8 cellular contexts compared by ENCODE assay signal in genomic region chr17:63772801-63773271, GRCh38. TPM values are rescaled to one million over a fixed set of nuclear protein-coding genes. Genes with fewer than 3 reads are reported as not detected.
DNase-seq lines count a peak whose midpoint lies in the region; ATAC-seq lines count a peak whose summit lies in the region.

No MANE protein-coding gene starts in this region.

- H3K4me1 Mint-ChIP-seq in T-helper 1 cell treated with Interleukin-12 subunit alpha and Interleukin-12 subunit beta and Interleukin-4 antibody, amounts not matched to agents 30 μg/mL and 1 μg/mL, for 36 hours (ENCODE audit: low read depth): peaks cover 40% of the 10 kb centered on the region
- H3K4me1 Mint-ChIP-seq in effector memory CD8-positive, alpha-beta T cell (ENCODE audit: low read depth in 2 of 2): peaks cover 35 to 61% of the 10 kb centered on the region in 2 donors
- H3K4me1 Mint-ChIP-seq in natural killer cell treated with Interleukin-12 subunit alpha and Interleukin-12 subunit beta and Interleukin-15 and Interleukin-18, amount 100 ng/mL, for 72 hours (ENCODE audit: low read depth in 2 of 2): peaks cover 38% of the 10 kb centered on the region in 2 donors

- peak overlapping the region; percentile 100 for H3K27ac Mint-ChIP-seq in T-helper 1 cell treated with Interleukin-12 subunit alpha and Interleukin-12 subunit beta and Interleukin-4 antibody, amounts not matched to agents 30 μg/mL and 1 μg/mL, for 36 hours
- peak overlapping the region; percentile 95 to 96 for H3K27ac Mint-ChIP-seq in effector memory CD8-positive, alpha-beta T cell
- peak overlapping the region; percentile 98 to 99 for H3K27ac Mint-ChIP-seq in natural killer cell treated with Interleukin-12 subunit alpha and Interleukin-12 subunit beta and Interleukin-15 and Interleukin-18, amount 100 ng/mL, for 72 hours

- H3K9me3 Mint-ChIP-seq in T-helper 1 cell treated with Interleukin-12 subunit alpha and Interleukin-12 subunit beta and Interleukin-4 antibody, amounts not matched to agents 30 μg/mL and 1 μg/mL, for 36 hours: no peaks in the 10 kb centered on the region
- H3K9me3 Mint-ChIP-seq in effector memory CD8-positive, alpha-beta T cell: no peaks in the 10 kb centered on the region
- H3K9me3 Mint-ChIP-seq in natural killer cell treated with Interleukin-12 subunit alpha and Interleukin-12 subunit beta and Interleukin-15 and Interleukin-18, amount 100 ng/mL, for 72 hours: no peaks in the 10 kb centered on the region

- no peak for ATAC-seq in effector memory CD8-positive, alpha-beta T cell (replicated peaks)
- no peak for ATAC-seq in natural killer cell treated with Interleukin-12 subunit alpha and Interleukin-12 subunit beta and Interleukin-15 and Interleukin-18, amount 100 ng/mL, for 72 hours
- ATAC-seq in GM18858 (IDR thresholded peaks at IDR 0.05; ENCODE audit: unreplicated experiment): no peak

- H3K36me3 Mint-ChIP-seq in T-helper 1 cell treated with Interleukin-12 subunit alpha and Interleukin-12 subunit beta and Interleukin-4 antibody, amounts not matched to agents 30 μg/mL and 1 μg/mL, for 36 hours (ENCODE audit: low read depth): peaks cover 19% of the 10 kb centered on the region
- H3K36me3 Mint-ChIP-seq in effector memory CD8-positive, alpha-beta T cell (ENCODE audit: insufficient read depth): peaks cover 35% of the 10 kb centered on the region
- H3K36me3 Mint-ChIP-seq in natural killer cell treated with Interleukin-12 subunit alpha and Interleukin-12 subunit beta and Interleukin-15 and Interleukin-18, amount 100 ng/mL, for 72 hours: peaks cover 13% of the 10 kb centered on the region

- H3K27me3 Mint-ChIP-seq in T-helper 1 cell treated with Interleukin-12 subunit alpha and Interleukin-12 subunit beta and Interleukin-4 antibody, amounts not matched to agents 30 μg/mL and 1 μg/mL, for 36 hours (ENCODE audit: low read depth): no peaks in the 10 kb centered on the region
- no peaks in the 10 kb centered on the region for H3K27me3 Mint-ChIP-seq in effector memory CD8-positive, alpha-beta T cell
- H3K27me3 Mint-ChIP-seq in natural killer cell treated with Interleukin-12 subunit alpha and Interleukin-12 subunit beta and Interleukin-15 and Interleukin-18, amount 100 ng/mL, for 72 hours: no peaks in the 10 kb centered on the region

- DNase-seq in T-helper 1 cell (no peak), RPMI8226 (peak; percentile 19), A172 (ENCODE audit: low spot score) (no peak)
- no peak for DNase-seq in effector memory CD8-positive, alpha-beta T cell
- no peak for DNase-seq in natural killer cell treated with Interleukin-12 subunit alpha and Interleukin-12 subunit beta and Interleukin-15 and Interleukin-18, amount 100 ng/mL, for 72 hours (ENCODE audit: low spot score)
- no peak for DNase-seq in stimulated activated CD4-positive, alpha-beta T cell treated with anti-CD3 and anti-CD28 coated beads, Interleukin-15, amount 100 ng/mL, for 24 hours

- H3K4me3 Mint-ChIP-seq in T-helper 1 cell treated with Interleukin-12 subunit alpha and Interleukin-12 subunit beta and Interleukin-4 antibody, amounts not matched to agents 30 μg/mL and 1 μg/mL, for 36 hours: peak overlapping the region; percentile 96
- H3K4me3 Mint-ChIP-seq in effector memory CD8-positive, alpha-beta T cell: peak overlapping the region; percentile 87 to 96
- peak overlapping the region; percentile 92 for H3K4me3 Mint-ChIP-seq in natural killer cell treated with Interleukin-12 subunit alpha and Interleukin-12 subunit beta and Interleukin-15 and Interleukin-18, amount 100 ng/mL, for 72 hours

RNA-seq across cellular contexts. Expression of gene CCDC47, which starts 0.6 kb away (rescaled TPM):
- 100 to 1,000 TPM in 1 of 2 donors, 10 to 100 TPM in 1; 72.6 to 102 TPM for total RNA-seq in natural killer cell treated with Interleukin-12 subunit alpha and Interleukin-12 subunit beta and Interleukin-15 and Interleukin-18, amount 100 ng/mL, for 72 hours
- 59.7 and 78.3 TPM in 2 replicates for total RNA-seq in A172 (2014; rRNA removed; shearing (Covaris generic))

RNA-seq across cellular contexts. Expression of gene DDX42, which starts 1.1 kb away (rescaled TPM):
- 100 to 1,000 TPM; 107 to 161 TPM for total RNA-seq in natural killer cell treated with Interleukin-12 subunit alpha and Interleukin-12 subunit beta and Interleukin-15 and Interleukin-18, amount 100 ng/mL, for 72 hours
- total RNA-seq in A172 (2014; rRNA removed; shearing (Covaris generic)): 64.8 and 65.6 TPM in 2 replicates

RNA-seq across cellular contexts. Expression of gene STRADA, which starts 31.2 kb away (rescaled TPM):
- 10 to 100 TPM; 59.5 to 86.5 TPM for total RNA-seq in natural killer cell treated with Interleukin-12 subunit alpha and Interleukin-12 subunit beta and Interleukin-15 and Interleukin-18, amount 100 ng/mL, for 72 hours
- 25.2 and 28.8 TPM in 2 replicates for total RNA-seq in A172 (2014; rRNA removed; shearing (Covaris generic))

RNA-seq across cellular contexts. Expression of gene PSMC5, which starts 54.4 kb away (rescaled TPM):
- total RNA-seq in natural killer cell treated with Interleukin-12 subunit alpha and Interleukin-12 subunit beta and Interleukin-15 and Interleukin-18, amount 100 ng/mL, for 72 hours: 100 to 1,000 TPM; 163 to 202 TPM
- 51.2 and 69.5 TPM in 2 replicates for total RNA-seq in A172 (2014; rRNA removed; shearing (Covaris generic))

RNA-seq across cellular contexts. Expression of gene FTSJ3, which starts 54.6 kb away (rescaled TPM):
- 100 to 1,000 TPM in 1 of 2 donors, 10 to 100 TPM in 1; 74.2 to 116 TPM for total RNA-seq in natural killer cell treated with Interleukin-12 subunit alpha and Interleukin-12 subunit beta and Interleukin-15 and Interleukin-18, amount 100 ng/mL, for 72 hours
- 48.0 and 50.6 TPM in 2 replicates for total RNA-seq in A172 (2014; rRNA removed; shearing (Covaris generic))
